22 cellular contexts compared by ENCODE assay signal in genomic region chr11:87437133-87437843, GRCh38.
"Had no signal": no experiment of that assay in that cellular context is flagged by ENCODE, and none has a peak within 500 bp of the region (broad histone marks: within the 10 kb centered on the region; RNA-seq: fewer than 3 reads in every experiment).

No MANE protein-coding gene starts in this region.

- H3K4me1 Mint-ChIP-seq: activated CD4-positive, alpha-beta T cell treated with anti-CD3 and anti-CD28 coated beads for 36 hours; naive thymus-derived CD4-positive, alpha-beta T cell; stimulated activated naive B cell treated with anti-CD40 and anti-IgM and Interleukin-4, amounts not matched to agents 10 μg/mL and 1 μg/mL and 100 μg/mL, for 72 hours had no signal

- H3K36me3 Mint-ChIP-seq: activated naive CD4-positive, alpha-beta T cell treated with anti-CD3 and anti-CD28 coated beads, Interleukin-2, amount 50 U/mL, for 72 hours; naive thymus-derived CD4-positive, alpha-beta T cell; stimulated activated naive B cell treated with anti-CD40 and anti-IgM and Interleukin-4, amounts not matched to agents 10 μg/mL and 1 μg/mL and 100 μg/mL, for 72 hours had no signal

- DNase-seq: activated CD4-positive, alpha-beta T cell treated with anti-CD3 and anti-CD28 coated beads for 36 hours; activated CD8-positive, alpha-beta T cell treated with anti-CD3 and anti-CD28 coated beads for 36 hours; activated gamma-delta T cell; activated T-cell treated with anti-CD3 and anti-CD28 coated beads, Interleukin-2, amount 50 U/mL, for 48 hours; amniotic stem cell; body of pancreas; cortex of kidney; effector CD8-positive, alpha-beta T cell; gastrocnemius medialis; heart left ventricle; left colon; mucosa of descending colon; naive thymus-derived CD4-positive, alpha-beta T cell; retina; stimulated activated CD4-positive, alpha-beta T cell treated with anti-CD3 and anti-CD28 coated beads, Interleukin-12 subunit alpha, Interleukin-12 subunit beta, amount 100 ng/mL, for 4 hours; stimulated activated CD4-positive, alpha-beta T cell treated with anti-CD3 and anti-CD28 coated beads, Interleukin-2, amount 100 ng/mL, for 24 hours; stimulated activated naive B cell treated with anti-CD40 and anti-IgM and Interleukin-4, amounts not matched to agents 10 μg/mL and 1 μg/mL and 100 μg/mL, for 72 hours; T-helper 2 cell; thyroid gland; uterus had no signal

- H3K4me3 ChIP-seq: body of pancreas, gastrocnemius medialis, heart left ventricle, mucosa of descending colon, thyroid gland, uterus had no signal

- H3K27me3 Mint-ChIP-seq: stimulated activated naive B cell treated with anti-CD40 and anti-IgM and Interleukin-4, amounts not matched to agents 10 μg/mL and 1 μg/mL and 100 μg/mL, for 72 hours had no signal

- H3K4me3 Mint-ChIP-seq: activated CD4-positive, alpha-beta T cell treated with anti-CD3 and anti-CD28 coated beads for 36 hours; activated CD8-positive, alpha-beta T cell treated with anti-CD3 and anti-CD28 coated beads for 36 hours; naive thymus-derived CD4-positive, alpha-beta T cell; stimulated activated naive B cell treated with anti-CD40 and anti-IgM and Interleukin-4, amounts not matched to agents 10 μg/mL and 1 μg/mL and 100 μg/mL, for 72 hours had no signal

- H3K9me3 Mint-ChIP-seq: activated CD8-positive, alpha-beta T cell treated with anti-CD3 and anti-CD28 coated beads for 36 hours; activated naive CD4-positive, alpha-beta T cell treated with anti-CD3 and anti-CD28 coated beads, Interleukin-2, amount 50 U/mL, for 72 hours; naive thymus-derived CD4-positive, alpha-beta T cell; stimulated activated naive B cell treated with anti-CD40 and anti-IgM and Interleukin-4, amounts not matched to agents 10 μg/mL and 1 μg/mL and 100 μg/mL, for 72 hours had no signal

- H3K27ac Mint-ChIP-seq: activated CD4-positive, alpha-beta T cell treated with anti-CD3 and anti-CD28 coated beads for 36 hours; activated CD8-positive, alpha-beta T cell treated with anti-CD3 and anti-CD28 coated beads for 36 hours; activated naive CD4-positive, alpha-beta T cell treated with anti-CD3 and anti-CD28 coated beads, Interleukin-2, amount 50 U/mL, for 72 hours; naive thymus-derived CD4-positive, alpha-beta T cell; stimulated activated naive B cell treated with anti-CD40 and anti-IgM and Interleukin-4, amounts not matched to agents 10 μg/mL and 1 μg/mL and 100 μg/mL, for 72 hours had no signal

- H3K27ac ChIP-seq: body of pancreas, gastrocnemius medialis, heart left ventricle, neutrophil, thyroid gland, uterus had no signal

- H3K9me3 ChIP-seq: body of pancreas, gastrocnemius medialis, heart left ventricle, mucosa of descending colon, neutrophil, thyroid gland, uterus had no signal

- H3K36me3 ChIP-seq: gastrocnemius medialis, heart left ventricle, neutrophil, thyroid gland, uterus had no signal

- H3K27me3 ChIP-seq: body of pancreas, gastrocnemius medialis, heart left ventricle, neutrophil, thyroid gland, uterus had no signal

- ATAC-seq: activated CD4-positive, alpha-beta T cell treated with anti-CD3 and anti-CD28 coated beads for 36 hours; activated CD8-positive, alpha-beta T cell treated with anti-CD3 and anti-CD28 coated beads for 36 hours; activated naive CD4-positive, alpha-beta T cell treated with anti-CD3 and anti-CD28 coated beads, Interleukin-2, amount 50 U/mL, for 72 hours; body of pancreas; gastrocnemius medialis; left colon; mucosa of descending colon; naive thymus-derived CD4-positive, alpha-beta T cell; stimulated activated naive B cell treated with anti-CD40 and anti-IgM and Interleukin-4, amounts not matched to agents 10 μg/mL and 1 μg/mL and 100 μg/mL, for 72 hours had no signal

- H3K4me1 ChIP-seq: body of pancreas, gastrocnemius medialis, thyroid gland, uterus had no signal
